8 cellular contexts compared by ENCODE assay signal in the genomic region with DNA sequence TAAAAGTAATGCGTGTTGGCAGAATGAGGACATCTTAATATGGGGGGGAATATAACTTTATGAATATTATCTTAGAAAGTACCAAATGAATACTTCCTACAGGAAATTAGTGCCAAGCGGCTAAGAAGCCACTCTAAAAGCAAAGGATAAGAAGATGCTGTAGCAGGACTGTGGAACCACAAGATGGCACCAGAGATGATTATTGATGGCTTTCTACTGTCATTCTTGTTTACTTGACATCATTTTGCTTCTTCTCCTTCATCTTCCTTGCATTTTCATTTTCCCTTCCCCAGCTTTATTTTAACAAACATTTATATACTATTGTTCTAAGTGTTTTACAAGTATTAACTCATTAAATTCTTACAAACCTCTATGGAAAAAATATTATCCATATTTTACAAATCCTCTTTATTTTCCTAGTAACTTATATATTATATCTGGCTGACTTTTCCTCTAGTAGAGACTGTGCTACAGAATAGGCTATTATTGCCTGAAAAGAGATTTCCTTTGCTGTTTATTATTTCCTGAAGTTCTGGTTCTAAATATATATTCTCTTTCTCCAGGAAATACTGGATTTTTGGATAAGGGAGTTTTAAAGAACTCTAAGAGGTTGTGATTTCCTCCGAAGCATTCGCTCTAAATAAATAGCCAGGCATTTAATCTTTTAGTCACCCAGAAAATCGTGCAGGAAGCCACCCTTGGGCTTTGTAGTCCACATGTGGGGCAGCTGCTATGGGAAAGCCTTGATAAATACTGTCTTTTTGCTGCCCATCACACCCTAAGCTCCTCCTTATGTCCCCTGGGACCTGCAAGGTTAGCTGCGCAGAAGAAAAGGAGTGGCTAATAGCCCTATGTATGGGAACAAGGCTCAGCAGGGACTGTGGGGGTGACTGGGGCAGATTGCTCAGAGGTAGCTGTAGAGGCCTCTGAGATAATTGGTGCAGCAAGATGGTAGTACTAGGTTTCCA. TPM values are rescaled to one million over a fixed set of nuclear protein-coding genes. Genes with fewer than 3 reads are reported as not detected.
DNase-seq lines count a peak whose midpoint lies in the region; ATAC-seq and TF ChIP-seq lines count a peak whose summit lies in the region.

No MANE protein-coding gene starts in this region.

- TF ChIP-seq CTCF in fibroblast of mammary gland (conservative IDR thresholded peaks at IDR 0.05; ENCODE audit: control insufficient read depth, insufficient read depth, low read depth, low read length) = peak; percentile 73

- in situ Hi-C loops in SK-MEL-5 (cut with HindIII; ENCODE audit: low pct_unique_long_range_greater_than_20kb, low sequenced_read_pairs) = no loop called here

- DNase-seq in NCI-H1417 (lab: John Stamatoyannopoulos, UW) (peak in 2 of 3 experiments; percentile 29 to 44), NCI-H1417 treated with DMSO at 0.1 percent for 48 hours (lab: John Stamatoyannopoulos, UW) (no peak), SK-MEL-5 (ENCODE audit: low read depth, low spot score) (peak; percentile 67), fibroblast of mammary gland (ENCODE audit: low read depth) (peak; percentile 56), skeletal muscle cell (ENCODE audit: low read depth) (peak; percentile 10), islet precursor cell (no peak)

- H3K4me3 ChIP-seq in fibroblast of mammary gland (ENCODE audit: control insufficient read depth, low read depth, low read length) (no peak overlapping the region), skeletal muscle cell (ENCODE audit: low read depth, low read length) (no peak overlapping the region)

- ATAC-seq in GM19395 (IDR thresholded peaks at IDR 0.05; ENCODE audit: unreplicated experiment) (peak; percentile 76), HG03520 (IDR thresholded peaks at IDR 0.05; ENCODE audit: unreplicated experiment) (peak; percentile 73)

RNA-seq across cellular contexts. Expression of a gene that starts 9.2 kb away (rescaled TPM):
- 0.03 and 0.24 TPM in 2 replicates for total RNA-seq in SK-MEL-5 (2014; rRNA removed; shearing (Covaris generic))
- polyA plus RNA-seq in SK-MEL-5 (2015; cell fraction: cytosol; rRNA removed) = not detected in 2 replicates
- polyA plus RNA-seq in SK-MEL-5 (2015; cell fraction: nucleus; rRNA removed) = not detected in 2 replicates

Comparison
In these comparisons a context has a peak if more than half of its experiments do, and no peak if none do; other contexts are left out.
1. DNase-seq: peak in NCI-H1417 (2 of 3), SK-MEL-5 (single experiment), fibroblast of mammary gland (single experiment) and skeletal muscle cell (single experiment); none in NCI-H1417 treated with DMSO at 0.1 percent for 48 hours (single experiment) and islet precursor cell (single experiment).